In the genomic region with DNA sequence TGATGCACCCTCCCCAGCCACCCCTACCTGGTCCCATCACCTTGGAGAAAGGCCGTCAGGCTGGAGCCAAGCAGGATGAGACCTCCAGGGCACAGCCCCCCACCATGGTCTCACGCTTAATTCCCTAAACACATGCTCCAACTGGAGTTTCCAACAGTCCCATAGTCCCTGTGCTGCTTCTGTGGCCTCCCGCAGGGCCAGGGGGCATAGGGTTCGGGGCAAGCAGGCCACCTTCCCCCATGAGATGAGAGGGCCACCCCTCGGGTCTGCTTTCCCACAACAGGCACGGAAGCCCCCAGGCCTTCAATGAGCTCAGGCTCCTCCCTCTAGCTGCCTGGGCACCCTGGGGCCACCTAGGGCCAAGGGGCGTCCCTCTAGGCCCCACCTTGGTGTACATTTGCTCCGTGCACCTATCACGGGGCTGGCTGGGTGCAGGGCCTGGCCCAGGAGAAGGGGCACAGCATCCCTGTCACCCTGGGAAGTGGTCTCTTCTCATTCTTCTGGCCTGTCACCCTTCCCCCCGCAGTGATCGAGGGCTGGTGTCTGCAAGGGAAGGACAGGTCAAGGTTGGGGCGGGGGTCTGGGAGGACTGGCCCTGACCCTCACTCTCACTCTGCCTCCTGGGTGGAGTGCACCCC, we compare ENCODE assay signal across 15 cellular contexts. TPM values are rescaled to one million over a fixed set of nuclear protein-coding genes. Genes with fewer than 3 reads are reported as not detected.
"Had no signal": no experiment of that assay in that cellular context is flagged by ENCODE, and none has a peak within 500 bp of the region (broad histone marks: within the 10 kb centered on the region; RNA-seq: fewer than 3 reads in every experiment).

No MANE protein-coding gene starts in this region.

- H3K4me3 Mint-ChIP-seq: activated CD4-positive, alpha-beta memory T cell treated with anti-CD3 and anti-CD28 coated beads for 36 hours; activated T-cell treated with anti-CD3 and anti-CD28 coated beads, Interleukin-2, amount 50 U/mL, for 4 hours; naive B cell; stimulated activated memory B cell treated with anti-CD40 and anti-IgM and Interleukin-4, amounts not matched to agents 10 μg/mL and 1 μg/mL and 100 μg/mL, for 72 hours; T-helper 2 cell treated with Interferon-gamma antibody and Interleukin-4, amounts not matched to agents 5 μg/mL and 100 μg/mL, for 36 hours; type B pancreatic cell had no signal

- H3K36me3 Mint-ChIP-seq: activated CD4-positive, alpha-beta memory T cell treated with anti-CD3 and anti-CD28 coated beads for 36 hours; naive B cell; stimulated activated memory B cell treated with anti-CD40 and anti-IgM and Interleukin-4, amounts not matched to agents 10 μg/mL and 1 μg/mL and 100 μg/mL, for 72 hours; type B pancreatic cell had no signal

- H3K27ac ChIP-seq: ascending aorta, colonic mucosa, esophagus squamous epithelium, SJSA1, skin epidermis had no signal

- H3K27me3 Mint-ChIP-seq: activated CD4-positive, alpha-beta memory T cell treated with anti-CD3 and anti-CD28 coated beads for 36 hours; naive B cell; type B pancreatic cell had no signal

- H3K36me3 ChIP-seq: ascending aorta, colonic mucosa, SJSA1 had no signal

- H3K4me3 ChIP-seq: ascending aorta, colonic mucosa, esophagus squamous epithelium, SJSA1, skin epidermis had no signal

- H3K4me1 ChIP-seq: ascending aorta, colonic mucosa, esophagus squamous epithelium, SJSA1 had no signal

- ATAC-seq: activated T-cell treated with anti-CD3 and anti-CD28 coated beads, Interleukin-2, amount 50 U/mL, for 4 hours; stimulated activated memory B cell treated with anti-CD40 and anti-IgM and Interleukin-4, amounts not matched to agents 10 μg/mL and 1 μg/mL and 100 μg/mL, for 72 hours had no signal

- H3K9me3 Mint-ChIP-seq: activated CD4-positive, alpha-beta memory T cell treated with anti-CD3 and anti-CD28 coated beads for 36 hours; activated T-cell treated with anti-CD3 and anti-CD28 coated beads, Interleukin-2, amount 50 U/mL, for 4 hours; naive B cell; stimulated activated memory B cell treated with anti-CD40 and anti-IgM and Interleukin-4, amounts not matched to agents 10 μg/mL and 1 μg/mL and 100 μg/mL, for 72 hours; T-helper 2 cell treated with Interferon-gamma antibody and Interleukin-4, amounts not matched to agents 5 μg/mL and 100 μg/mL, for 36 hours; type B pancreatic cell had no signal

- DNase-seq: activated CD4-positive, alpha-beta memory T cell treated with anti-CD3 and anti-CD28 coated beads for 36 hours; colonic mucosa; esophagus squamous epithelium; foreskin fibroblast; midbrain; naive B cell; occipital lobe; SW 1271 had no signal

- H3K27ac Mint-ChIP-seq: activated CD4-positive, alpha-beta memory T cell treated with anti-CD3 and anti-CD28 coated beads for 36 hours; naive B cell; stimulated activated memory B cell treated with anti-CD40 and anti-IgM and Interleukin-4, amounts not matched to agents 10 μg/mL and 1 μg/mL and 100 μg/mL, for 72 hours; T-helper 2 cell treated with Interferon-gamma antibody and Interleukin-4, amounts not matched to agents 5 μg/mL and 100 μg/mL, for 36 hours; type B pancreatic cell had no signal

- H3K9me3 ChIP-seq: ascending aorta, colonic mucosa, esophagus squamous epithelium, SJSA1 had no signal

- H3K27me3 ChIP-seq: ascending aorta, colonic mucosa, SJSA1 had no signal

RNA-seq across cellular contexts. Expression of a gene that starts 52.5 kb away (rescaled TPM):
- total RNA-seq: ascending aorta, SJSA1 had no signal
